8 cellular contexts compared by ENCODE assay signal in the genomic region with DNA sequence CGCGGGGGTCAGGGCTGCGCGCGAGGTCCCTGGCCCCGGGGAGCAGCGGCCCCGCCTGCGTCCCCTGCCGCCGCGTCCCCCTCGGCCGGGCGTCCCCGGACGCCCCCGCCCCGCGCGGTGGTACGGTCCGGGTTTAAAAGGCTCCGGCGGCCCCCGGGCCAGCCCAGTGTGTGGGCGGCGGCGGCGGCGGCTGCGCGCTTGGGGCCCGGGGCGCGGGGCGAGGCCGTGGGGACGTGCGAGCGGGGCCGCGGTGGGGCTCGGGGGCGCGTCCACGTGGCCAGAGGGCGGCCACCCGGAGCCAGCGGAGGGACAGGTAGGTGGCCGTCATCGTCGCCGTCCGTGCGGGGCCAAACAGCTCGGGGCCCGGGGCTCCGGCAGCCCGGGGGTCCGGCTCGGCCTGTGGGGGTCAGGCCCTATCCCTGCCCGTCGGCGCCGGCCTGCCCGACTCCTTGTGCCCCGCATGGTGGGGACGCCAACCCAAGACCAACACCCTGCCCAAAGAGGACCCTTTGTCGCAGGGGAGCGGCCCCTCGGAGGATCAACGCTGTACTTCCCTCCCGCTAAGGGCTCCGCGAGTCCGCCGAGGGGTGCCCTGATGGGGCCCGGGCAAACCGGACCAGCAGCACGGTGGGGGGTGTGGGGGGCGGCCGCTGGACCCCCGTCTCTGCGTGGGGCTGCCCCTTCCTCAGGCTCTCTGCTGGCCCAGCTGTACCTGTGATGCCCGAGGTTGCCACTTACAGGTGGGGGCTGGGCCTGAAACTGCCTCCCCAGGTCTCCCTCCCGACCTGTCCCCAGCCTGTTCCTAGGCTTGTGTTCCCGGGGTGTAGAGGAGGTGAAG.
DNase-seq lines count a peak whose midpoint lies in the region; ATAC-seq and TF ChIP-seq lines count a peak whose summit lies in the region.

A gene (plus strand): TSS at position 166 of the 838 bp plus-strand sequence. CDS start 1,903 bp downstream, outside the sequence.

- no peak for TF ChIP-seq CTCF in 22Rv1 (IDR thresholded peaks at IDR 0.05)
- TF ChIP-seq CTCF in brain microvascular endothelial cell (IDR thresholded peaks at IDR 0.05; ENCODE audit: low read depth, low read length, missing control alignments) = no peak

- peak within 1 kb of the TSS; percentile 71 for H3K4me3 ChIP-seq in brain microvascular endothelial cell (ENCODE audit: low read depth, low read length)

- H3K27ac ChIP-seq in 22Rv1 (peak within 1 kb of the TSS; percentile 59), brain microvascular endothelial cell (peak within 1 kb of the TSS; percentile 87)

- H3K27me3 ChIP-seq in brain microvascular endothelial cell (replicated peaks) = no peaks in the 10 kb centered on the region

- in situ Hi-C loops in brain microvascular endothelial cell (cut with HindIII; ENCODE audit: low pct_ligation_motif_present, low sequenced_read_pairs) = no loop called here

- DNase-seq in T-helper 22 cell (ENCODE audit: low read depth) (peak; percentile 53), brain microvascular endothelial cell (no peak), iPS-NIHi7 (ENCODE audit: extremely low spot score) (peak; percentile 60), superior temporal gyrus (ENCODE audit: extremely low spot score) (no peak)
- DNase-seq in stimulated activated CD4-positive, alpha-beta T cell treated with anti-CD3 and anti-CD28 coated beads, Interleukin-12 subunit alpha, Interleukin-12 subunit beta, amount 100 ng/mL, for 4 hours = peak; percentile 62

- H3K36me3 ChIP-seq in brain microvascular endothelial cell (replicated peaks) = peaks cover 11% of the 10 kb centered on the region

- peak; percentile 62 for ATAC-seq in GM18868 (IDR thresholded peaks at IDR 0.05; ENCODE audit: unreplicated experiment)
- peak; percentile 54 for ATAC-seq in HG03342 (IDR thresholded peaks at IDR 0.05; ENCODE audit: unreplicated experiment)

Comparison
In these comparisons a context has a peak if more than half of its experiments do, and no peak if none do; other contexts are left out.
1. DNase-seq: peak in T-helper 22 cell (single experiment), iPS-NIHi7 (single experiment) and stimulated activated CD4-positive, alpha-beta T cell treated with anti-CD3 and anti-CD28 coated beads, Interleukin-12 subunit alpha, Interleukin-12 subunit beta, amount 100 ng/mL, for 4 hours (single experiment); none in brain microvascular endothelial cell (single experiment) and superior temporal gyrus (single experiment).